In genomic region chr11:122505304-122506006, GRCh38 we compare ENCODE assay signal across 8 cellular contexts.
DNase-seq lines count a peak whose midpoint lies in the region; ATAC-seq and TF ChIP-seq lines count a peak whose summit lies in the region.

No MANE protein-coding gene starts in this region.

- no peak overlapping the region for H3K4me3 ChIP-seq in epithelial cell of proximal tubule (ENCODE audit: low read depth, low read length)

- peaks cover 12% of the 10 kb centered on the region for H3K27me3 Mint-ChIP-seq in activated CD8-positive, alpha-beta T cell treated with anti-CD3 and anti-CD28 coated beads, Interleukin-2, amount 10 ng/mL, durations not matched to agents 7 days and 5 days (ENCODE audit: low read depth)
- H3K27me3 Mint-ChIP-seq in stimulated activated memory B cell treated with anti-CD40 and anti-IgM and Interleukin-4, amounts not matched to agents 10 μg/mL and 1 μg/mL and 100 μg/mL, for 72 hours = peaks cover 44% of the 10 kb centered on the region

- CTCF ChIA-PET in activated CD8-positive, alpha-beta T cell treated with anti-CD3 and anti-CD28 coated beads, Interleukin-2, amount 10 ng/mL, durations not matched to agents 7 days and 5 days (lab: Charles Lee) = interaction anchor here (0.6 to 3.5 kb wide), 7 partner anchors 13 to 851 kb away, joined by 3 to 17 read pairs (median 4); no protein-coding TSS in a partner anchor

- TF ChIP-seq CTCF in epithelial cell of proximal tubule (conservative IDR thresholded peaks at IDR 0.05; ENCODE audit: low read depth, low read length) = peak; percentile 93

- DNase-seq in ACHN = peak; percentile 47
- DNase-seq in NCI-H748 treated with DMSO at 0.1 percent for 48 hours (lab: John Stamatoyannopoulos, UW) = peak; percentile 6
- DNase-seq in activated CD8-positive, alpha-beta T cell treated with anti-CD3 and anti-CD28 coated beads, Interleukin-2, amount 10 ng/mL, durations not matched to agents 7 days and 5 days = peak; percentile 60
- DNase-seq in epithelial cell of proximal tubule (ENCODE audit: low read depth) = peak; percentile 31
- peak; percentile 76 for DNase-seq in middle frontal gyrus (ENCODE audit: extremely low spot score, low spot score)

- no peaks in the 10 kb centered on the region for H3K9me3 Mint-ChIP-seq in activated CD8-positive, alpha-beta T cell treated with anti-CD3 and anti-CD28 coated beads, Interleukin-2, amount 10 ng/mL, durations not matched to agents 7 days and 5 days (ENCODE audit: insufficient read depth)
- H3K9me3 Mint-ChIP-seq in stimulated activated memory B cell treated with anti-CD40 and anti-IgM and Interleukin-4, amounts not matched to agents 10 μg/mL and 1 μg/mL and 100 μg/mL, for 72 hours = peaks cover 3% of the 10 kb centered on the region

- POLR2A ChIA-PET in activated CD8-positive, alpha-beta T cell treated with anti-CD3 and anti-CD28 coated beads, Interleukin-2, amount 10 ng/mL, durations not matched to agents 7 days and 5 days (lab: Charles Lee) = no interaction called here

- H3K36me3 Mint-ChIP-seq in activated CD8-positive, alpha-beta T cell treated with anti-CD3 and anti-CD28 coated beads, Interleukin-2, amount 10 ng/mL, durations not matched to agents 7 days and 5 days (ENCODE audit: low read depth) = no peaks in the 10 kb centered on the region
- no peaks in the 10 kb centered on the region for H3K36me3 Mint-ChIP-seq in stimulated activated memory B cell treated with anti-CD40 and anti-IgM and Interleukin-4, amounts not matched to agents 10 μg/mL and 1 μg/mL and 100 μg/mL, for 72 hours

- H3K4me1 Mint-ChIP-seq in activated CD8-positive, alpha-beta T cell treated with anti-CD3 and anti-CD28 coated beads, Interleukin-2, amount 10 ng/mL, durations not matched to agents 7 days and 5 days (ENCODE audit: low read depth) = no peaks in the 10 kb centered on the region
- peaks cover 4% of the 10 kb centered on the region for H3K4me1 Mint-ChIP-seq in stimulated activated memory B cell treated with anti-CD40 and anti-IgM and Interleukin-4, amounts not matched to agents 10 μg/mL and 1 μg/mL and 100 μg/mL, for 72 hours

- H3K27ac Mint-ChIP-seq in activated CD8-positive, alpha-beta T cell treated with anti-CD3 and anti-CD28 coated beads, Interleukin-2, amount 10 ng/mL, durations not matched to agents 7 days and 5 days = no peak overlapping the region
- H3K27ac Mint-ChIP-seq in stimulated activated memory B cell treated with anti-CD40 and anti-IgM and Interleukin-4, amounts not matched to agents 10 μg/mL and 1 μg/mL and 100 μg/mL, for 72 hours = no peak overlapping the region

- ATAC-seq in GM18499 (IDR thresholded peaks at IDR 0.05; ENCODE audit: insufficient read depth, unreplicated experiment) = peak; percentile 61
- ATAC-seq in HG03460 (IDR thresholded peaks at IDR 0.05; ENCODE audit: unreplicated experiment) = peak; percentile 64
- ATAC-seq in activated CD8-positive, alpha-beta T cell treated with anti-CD3 and anti-CD28 coated beads, Interleukin-2, amount 10 ng/mL, durations not matched to agents 7 days and 5 days = peak; percentile 81
- ATAC-seq in stimulated activated memory B cell treated with anti-CD40 and anti-IgM and Interleukin-4, amounts not matched to agents 10 μg/mL and 1 μg/mL and 100 μg/mL, for 72 hours = peak; percentile 77

- no peak overlapping the region for H3K4me3 Mint-ChIP-seq in activated CD8-positive, alpha-beta T cell treated with anti-CD3 and anti-CD28 coated beads, Interleukin-2, amount 10 ng/mL, durations not matched to agents 7 days and 5 days
- H3K4me3 Mint-ChIP-seq in stimulated activated memory B cell treated with anti-CD40 and anti-IgM and Interleukin-4, amounts not matched to agents 10 μg/mL and 1 μg/mL and 100 μg/mL, for 72 hours = no peak overlapping the region

- in situ Hi-C loops in ACHN (cut with HindIII; ENCODE audit: low pct_ligation_motif_present, low pct_unique_long_range_greater_than_20kb, low sequenced_read_pairs) = no loop called here

Comparison
In these comparisons a context has a peak if more than half of its experiments do, and no peak if none do; other contexts are left out.
1. DNase-seq: peak in every context shown above with its lines; median percentile 76 in middle frontal gyrus; 60 in activated CD8-positive, alpha-beta T cell treated with anti-CD3 and anti-CD28 coated beads, Interleukin-2, amount 10 ng/mL, durations not matched to agents 7 days and 5 days; 47 in ACHN; 31 in epithelial cell of proximal tubule; 6 in NCI-H748 treated with DMSO at 0.1 percent for 48 hours.